26 cellular contexts compared by ENCODE assay signal in genomic region chr6:599946-600448, GRCh38. TPM values are rescaled to one million over a fixed set of nuclear protein-coding genes. Genes with fewer than 3 reads are reported as not detected.
DNase-seq lines count a peak whose midpoint lies in the region; ATAC-seq, FAIRE-seq and TF ChIP-seq lines count a peak whose summit lies in the region.
"Had no signal": no experiment of that assay in that cellular context is flagged by ENCODE, and none has a peak within 500 bp of the region (broad histone marks: within the 10 kb centered on the region; RNA-seq: fewer than 3 reads in every experiment).

No MANE protein-coding gene starts in this region.

- H3K4me1 ChIP-seq in HEK293 (ENCODE audit: control insufficient read depth, insufficient read depth, low read length) (peaks cover 5% of the 10 kb centered on the region; the same call in 1 of the 2 replicates), hepatocyte (ENCODE audit: insufficient read depth) (no peaks in the 10 kb centered on the region)
- H3K4me1 ChIP-seq: A549, BE2C had no signal

- no peak overlapping the region for H3K4me3 ChIP-seq in HEK293 (ENCODE audit: low read depth, low read length)
- H3K4me3 ChIP-seq in hepatocyte, result no peak overlapping the region
- no peak overlapping the region for H3K4me3 ChIP-seq in MG63
- H3K4me3 ChIP-seq: A549; BLaER1 treated with 17β-estradiol and CSF1 and Interleukin-3, amounts not matched to agents 10 nM and 100 nM; GM12878; HAP-1 had no signal

- H2AFZ ChIP-seq in hepatocyte, result no peak overlapping the region

- no peaks in the 10 kb centered on the region for H3K9me3 Mint-ChIP-seq in stimulated activated naive CD8-positive, alpha-beta T cell treated with anti-CD3 and anti-CD28 coated beads, Interleukin-15, amount 100 ng/mL, for 72 hours
- H3K9me3 Mint-ChIP-seq: CD4-positive, alpha-beta T cell; CD8-positive, alpha-beta memory T cell had no signal

- no peaks in the 10 kb centered on the region for H3K9me3 ChIP-seq in HEK293 (ENCODE audit: control insufficient read depth, insufficient read depth, low read depth, low read length)
- H3K9me3 ChIP-seq in hepatocyte (ENCODE audit: low read depth), result no peaks in the 10 kb centered on the region
- no peaks in the 10 kb centered on the region for H3K9me3 ChIP-seq in MG63
- H3K9me3 ChIP-seq: A549; BE2C; BLaER1 treated with 17β-estradiol and CSF1 and Interleukin-3, amounts not matched to agents 10 nM and 100 nM; HAP-1 had no signal

- H3K36me3 ChIP-seq in HEK293 (ENCODE audit: control insufficient read depth in 2 of 2, insufficient read depth in 1 of 2, low read length in 2 of 2) (peaks cover 4 to 22% of the 10 kb centered on the region in 2 experiments; a peak in 2 of 3 replicates), hepatocyte (replicated peaks; ENCODE audit: insufficient read depth, low read depth) (no peaks in the 10 kb centered on the region), MG63 (no peaks in the 10 kb centered on the region)
- H3K36me3 ChIP-seq: BE2C, HAP-1 had no signal

- no peak overlapping the region for H3K4me3 Mint-ChIP-seq in stimulated activated naive CD8-positive, alpha-beta T cell treated with anti-CD3 and anti-CD28 coated beads, Interleukin-15, amount 100 ng/mL, for 72 hours
- H3K4me3 Mint-ChIP-seq: CD14-positive monocyte; CD4-positive, alpha-beta T cell; CD8-positive, alpha-beta memory T cell had no signal

- H3K27me3 ChIP-seq in hepatocyte (no peaks in the 10 kb centered on the region), MG63 (no peaks in the 10 kb centered on the region)
- H3K27me3 ChIP-seq: BE2C; BLaER1 treated with 17β-estradiol and CSF1 and Interleukin-3, amounts not matched to agents 10 nM and 100 nM had no signal

- H3K27me3 Mint-ChIP-seq in stimulated activated naive CD8-positive, alpha-beta T cell treated with anti-CD3 and anti-CD28 coated beads, Interleukin-15, amount 100 ng/mL, for 72 hours, result no peaks in the 10 kb centered on the region
- H3K27me3 Mint-ChIP-seq: CD4-positive, alpha-beta T cell; CD8-positive, alpha-beta memory T cell had no signal

- ATAC-seq in stimulated activated naive CD8-positive, alpha-beta T cell treated with anti-CD3 and anti-CD28 coated beads, Interleukin-15, amount 100 ng/mL, for 72 hours, result no peak
- ATAC-seq in left colon, result no peak
- ATAC-seq: A549, GM12878 had no signal

- DNase-seq in hepatocyte (ENCODE audit: low spot score), result no peak
- no peak for DNase-seq in activated CD4-positive, alpha-beta T cell treated with anti-CD3 and anti-CD28 coated beads, Interleukin-2, amount 50 U/mL, for 4 hours
- no peak for DNase-seq in stimulated activated naive CD8-positive, alpha-beta T cell treated with anti-CD3 and anti-CD28 coated beads, Interleukin-15, amount 100 ng/mL, for 72 hours
- DNase-seq in left colon, result no peak
- no peak for DNase-seq in MG63
- DNase-seq: 8988T; ACHN; AML-193; BE2C; CD4-positive, alpha-beta T cell; CD8-positive, alpha-beta memory T cell; DMS 273 treated with DMSO at 0.1 percent for 48 hours; DMS79; EL; GDM1; GOT3 had no signal

- peaks cover 6% of the 10 kb centered on the region for H3K79me2 ChIP-seq in hepatocyte

- FAIRE-seq in colon (lab: Jason Lieb, UNC), result peak; percentile 80
- FAIRE-seq: A549, D721Med, GM12878, GM18507, H54 had no signal

- intact Hi-C loops in left colon (cut with DNase I, micrococcal nuclease), result loop anchor here in 1 of 2 donors (5.0 kb wide), 1 partner anchor 797 kb away; no protein-coding TSS in a partner anchor

- H3K4me1 Mint-ChIP-seq in stimulated activated naive CD8-positive, alpha-beta T cell treated with anti-CD3 and anti-CD28 coated beads, Interleukin-15, amount 100 ng/mL, for 72 hours, result no peaks in the 10 kb centered on the region
- H3K4me1 Mint-ChIP-seq: CD8-positive, alpha-beta memory T cell had no signal

- CTCF ChIA-PET in HEK293 (lab: Yijun Ruan, JAX), result interaction anchor here (0.6 kb wide), 1 partner anchor 11 kb away, joined by 3 read pairs; no protein-coding TSS in a partner anchor

- H3K27ac Mint-ChIP-seq in stimulated activated naive CD8-positive, alpha-beta T cell treated with anti-CD3 and anti-CD28 coated beads, Interleukin-15, amount 100 ng/mL, for 72 hours, result no peak overlapping the region
- H3K27ac Mint-ChIP-seq: CD14-positive monocyte; CD4-positive, alpha-beta T cell had no signal

- H3K9me2 ChIP-seq in hepatocyte (replicated peaks; ENCODE audit: insufficient read depth), result no peaks in the 10 kb centered on the region

- TF ChIP-seq CTCF in HEK293 (tag by site-specific recombination; IDR thresholded peaks at IDR 0.05), result no peak
- TF ChIP-seq CTCF in hepatocyte (IDR thresholded peaks at IDR 0.05; ENCODE audit: poor library complexity), result no peak

- 60% methylated on average over 3 of the region's 3 CpGs for WGBS in hepatocyte (ENCODE audit: low lambda C conversion rate, missing lambda C conversion rate)

- POLR2A ChIA-PET in HEK293 (lab: Yijun Ruan, JAX), result no interaction called here

- H4K20me1 ChIP-seq in hepatocyte (ENCODE audit: insufficient read depth, poor library complexity, severe bottlenecking), result no peaks in the 10 kb centered on the region

- H3K27ac ChIP-seq in HEK293 (ENCODE audit: extremely low read depth, low read depth, low read length), result no peak overlapping the region
- H3K27ac ChIP-seq in hepatocyte, result peak overlapping the region; percentile 72
- H3K27ac ChIP-seq: A549; BLaER1 treated with 17β-estradiol and CSF1 and Interleukin-3, amounts not matched to agents 10 nM and 100 nM had no signal

- H3K4me2 ChIP-seq in hepatocyte, result peak overlapping the region; percentile 22
- H3K4me2 ChIP-seq: A549; BLaER1 treated with 17β-estradiol and CSF1 and Interleukin-3, amounts not matched to agents 10 nM and 100 nM had no signal

TF ChIP-seq in HEK293, 187 proteins besides CTCF, POLR2A, EP300 and RAD21:
- no peak for TF ChIP-seq ZNF2 (tag by site-specific recombination; IDR thresholded peaks at IDR 0.05)
- TF ChIP-seq, protein P1, sequence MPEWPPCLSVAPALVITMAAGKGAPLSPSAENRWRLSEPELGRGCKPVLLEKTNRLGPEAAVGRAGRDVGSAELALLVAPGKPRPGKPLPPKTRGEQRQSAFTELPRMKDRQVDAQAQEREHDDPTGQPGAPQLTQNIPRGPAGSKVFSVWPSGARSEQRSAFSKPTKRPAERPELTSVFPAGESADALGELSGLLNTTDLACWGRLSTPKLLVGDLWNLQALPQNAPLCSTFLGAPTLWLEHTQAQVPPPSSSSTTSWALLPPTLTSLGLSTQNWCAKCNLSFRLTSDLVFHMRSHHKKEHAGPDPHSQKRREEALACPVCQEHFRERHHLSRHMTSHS (tag by site-specific recombination; IDR thresholded peaks at IDR 0.05), result no peak
- no peak for TF ChIP-seq RBAK (tag by site-specific recombination; IDR thresholded peaks at IDR 0.05)
- no peak for TF ChIP-seq WT1 (tag by site-specific recombination; IDR thresholded peaks at IDR 0.05)
- TF ChIP-seq GLI2 (tag by site-specific recombination; IDR thresholded peaks at IDR 0.05; ENCODE audit: borderline replicate concordance, low read depth), result no peak
- TF ChIP-seq, protein P2, sequence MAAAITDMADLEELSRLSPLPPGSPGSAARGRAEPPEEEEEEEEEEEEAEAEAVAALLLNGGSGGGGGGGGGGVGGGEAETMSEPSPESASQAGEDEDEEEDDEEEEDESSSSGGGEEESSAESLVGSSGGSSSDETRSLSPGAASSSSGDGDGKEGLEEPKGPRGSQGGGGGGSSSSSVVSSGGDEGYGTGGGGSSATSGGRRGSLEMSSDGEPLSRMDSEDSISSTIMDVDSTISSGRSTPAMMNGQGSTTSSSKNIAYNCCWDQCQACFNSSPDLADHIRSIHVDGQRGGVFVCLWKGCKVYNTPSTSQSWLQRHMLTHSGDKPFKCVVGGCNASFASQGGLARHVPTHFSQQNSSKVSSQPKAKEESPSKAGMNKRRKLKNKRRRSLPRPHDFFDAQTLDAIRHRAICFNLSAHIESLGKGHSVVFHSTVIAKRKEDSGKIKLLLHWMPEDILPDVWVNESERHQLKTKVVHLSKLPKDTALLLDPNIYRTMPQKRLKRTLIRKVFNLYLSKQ (tag by site-specific recombination; IDR thresholded peaks at IDR 0.05; ENCODE audit: borderline replicate concordance), result no peak
- TF ChIP-seq ZNF843 (tag by site-specific recombination; IDR thresholded peaks at IDR 0.05), result peak; percentile 40; the same call in 1 of the 2 replicates
- TF ChIP-seq PRDM6 (tag by site-specific recombination; IDR thresholded peaks at IDR 0.05), result peak; percentile 91
- no peak for TF ChIP-seq ZNF19 (tag by site-specific recombination; IDR thresholded peaks at IDR 0.05; ENCODE audit: low read depth)
- TF ChIP-seq ZNF155 (tag by site-specific recombination; IDR thresholded peaks at IDR 0.05), result no peak
- no peak for TF ChIP-seq ZBTB20 (tag by site-specific recombination; IDR thresholded peaks at IDR 0.05)
- no peak for TF ChIP-seq ZNF239 (tag by site-specific recombination; IDR thresholded peaks at IDR 0.05)
- TF ChIP-seq, protein P3, sequence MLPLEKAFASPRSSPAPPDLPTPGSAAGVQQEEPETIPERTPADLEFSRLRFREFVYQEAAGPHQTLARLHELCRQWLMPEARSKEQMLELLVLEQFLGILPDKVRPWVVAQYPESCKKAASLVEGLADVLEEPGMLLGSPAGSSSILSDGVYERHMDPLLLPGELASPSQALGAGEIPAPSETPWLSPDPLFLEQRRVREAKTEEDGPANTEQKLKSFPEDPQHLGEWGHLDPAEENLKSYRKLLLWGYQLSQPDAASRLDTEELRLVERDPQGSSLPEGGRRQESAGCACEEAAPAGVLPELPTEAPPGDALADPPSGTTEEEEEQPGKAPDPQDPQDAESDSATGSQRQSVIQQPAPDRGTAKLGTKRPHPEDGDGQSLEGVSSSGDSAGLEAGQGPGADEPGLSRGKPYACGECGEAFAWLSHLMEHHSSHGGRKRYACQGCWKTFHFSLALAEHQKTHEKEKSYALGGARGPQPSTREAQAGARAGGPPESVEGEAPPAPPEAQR (tag by site-specific recombination; IDR thresholded peaks at IDR 0.05), result no peak

RNA-seq across cellular contexts. Expression of gene HUS1B, which starts 56.9 kb away (rescaled TPM):
- 0.33 and 1.2 TPM in 2 replicates for total RNA-seq in hepatocyte
- polyA plus RNA-seq in hepatocyte, result 0.45 and 1.2 TPM in 2 replicates
- under 1 TPM; 0.34 to 0.95 TPM for total RNA-seq in left colon
- 0.22 TPM in 1 of 2 replicates, not detected in the other for total RNA-seq in MG63 (2014; rRNA removed; shearing (Covaris generic); ENCODE audit: low replicate concordance)
